1 cellular context compared by ENCODE assay signal in the genomic region with DNA sequence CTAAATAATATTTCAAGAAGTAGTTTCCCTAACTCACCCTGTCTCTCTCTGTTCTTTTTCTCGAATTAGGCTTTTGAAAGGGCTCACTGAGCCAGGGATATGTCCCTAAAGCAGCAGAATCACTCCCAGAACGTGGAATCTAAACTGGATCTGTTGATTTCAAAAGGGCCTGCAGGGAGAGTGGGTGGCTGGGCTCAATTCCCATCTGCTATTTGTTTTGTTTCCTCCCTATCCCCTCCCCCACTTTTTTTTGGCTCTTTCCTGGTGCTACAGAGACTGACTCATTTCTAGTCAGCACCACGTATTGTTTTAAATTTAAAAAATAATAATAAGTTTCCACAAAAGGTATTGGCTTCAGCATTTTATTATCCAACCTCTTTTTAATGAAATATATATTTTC.
TF ChIP-seq lines count a peak whose summit lies in the region.

No MANE protein-coding gene starts in this region.

TF ChIP-seq in GM23338, 12 proteins besides CTCF, POLR2A, EP300 and RAD21 (continued from another document):
- TF ChIP-seq, protein P1, sequence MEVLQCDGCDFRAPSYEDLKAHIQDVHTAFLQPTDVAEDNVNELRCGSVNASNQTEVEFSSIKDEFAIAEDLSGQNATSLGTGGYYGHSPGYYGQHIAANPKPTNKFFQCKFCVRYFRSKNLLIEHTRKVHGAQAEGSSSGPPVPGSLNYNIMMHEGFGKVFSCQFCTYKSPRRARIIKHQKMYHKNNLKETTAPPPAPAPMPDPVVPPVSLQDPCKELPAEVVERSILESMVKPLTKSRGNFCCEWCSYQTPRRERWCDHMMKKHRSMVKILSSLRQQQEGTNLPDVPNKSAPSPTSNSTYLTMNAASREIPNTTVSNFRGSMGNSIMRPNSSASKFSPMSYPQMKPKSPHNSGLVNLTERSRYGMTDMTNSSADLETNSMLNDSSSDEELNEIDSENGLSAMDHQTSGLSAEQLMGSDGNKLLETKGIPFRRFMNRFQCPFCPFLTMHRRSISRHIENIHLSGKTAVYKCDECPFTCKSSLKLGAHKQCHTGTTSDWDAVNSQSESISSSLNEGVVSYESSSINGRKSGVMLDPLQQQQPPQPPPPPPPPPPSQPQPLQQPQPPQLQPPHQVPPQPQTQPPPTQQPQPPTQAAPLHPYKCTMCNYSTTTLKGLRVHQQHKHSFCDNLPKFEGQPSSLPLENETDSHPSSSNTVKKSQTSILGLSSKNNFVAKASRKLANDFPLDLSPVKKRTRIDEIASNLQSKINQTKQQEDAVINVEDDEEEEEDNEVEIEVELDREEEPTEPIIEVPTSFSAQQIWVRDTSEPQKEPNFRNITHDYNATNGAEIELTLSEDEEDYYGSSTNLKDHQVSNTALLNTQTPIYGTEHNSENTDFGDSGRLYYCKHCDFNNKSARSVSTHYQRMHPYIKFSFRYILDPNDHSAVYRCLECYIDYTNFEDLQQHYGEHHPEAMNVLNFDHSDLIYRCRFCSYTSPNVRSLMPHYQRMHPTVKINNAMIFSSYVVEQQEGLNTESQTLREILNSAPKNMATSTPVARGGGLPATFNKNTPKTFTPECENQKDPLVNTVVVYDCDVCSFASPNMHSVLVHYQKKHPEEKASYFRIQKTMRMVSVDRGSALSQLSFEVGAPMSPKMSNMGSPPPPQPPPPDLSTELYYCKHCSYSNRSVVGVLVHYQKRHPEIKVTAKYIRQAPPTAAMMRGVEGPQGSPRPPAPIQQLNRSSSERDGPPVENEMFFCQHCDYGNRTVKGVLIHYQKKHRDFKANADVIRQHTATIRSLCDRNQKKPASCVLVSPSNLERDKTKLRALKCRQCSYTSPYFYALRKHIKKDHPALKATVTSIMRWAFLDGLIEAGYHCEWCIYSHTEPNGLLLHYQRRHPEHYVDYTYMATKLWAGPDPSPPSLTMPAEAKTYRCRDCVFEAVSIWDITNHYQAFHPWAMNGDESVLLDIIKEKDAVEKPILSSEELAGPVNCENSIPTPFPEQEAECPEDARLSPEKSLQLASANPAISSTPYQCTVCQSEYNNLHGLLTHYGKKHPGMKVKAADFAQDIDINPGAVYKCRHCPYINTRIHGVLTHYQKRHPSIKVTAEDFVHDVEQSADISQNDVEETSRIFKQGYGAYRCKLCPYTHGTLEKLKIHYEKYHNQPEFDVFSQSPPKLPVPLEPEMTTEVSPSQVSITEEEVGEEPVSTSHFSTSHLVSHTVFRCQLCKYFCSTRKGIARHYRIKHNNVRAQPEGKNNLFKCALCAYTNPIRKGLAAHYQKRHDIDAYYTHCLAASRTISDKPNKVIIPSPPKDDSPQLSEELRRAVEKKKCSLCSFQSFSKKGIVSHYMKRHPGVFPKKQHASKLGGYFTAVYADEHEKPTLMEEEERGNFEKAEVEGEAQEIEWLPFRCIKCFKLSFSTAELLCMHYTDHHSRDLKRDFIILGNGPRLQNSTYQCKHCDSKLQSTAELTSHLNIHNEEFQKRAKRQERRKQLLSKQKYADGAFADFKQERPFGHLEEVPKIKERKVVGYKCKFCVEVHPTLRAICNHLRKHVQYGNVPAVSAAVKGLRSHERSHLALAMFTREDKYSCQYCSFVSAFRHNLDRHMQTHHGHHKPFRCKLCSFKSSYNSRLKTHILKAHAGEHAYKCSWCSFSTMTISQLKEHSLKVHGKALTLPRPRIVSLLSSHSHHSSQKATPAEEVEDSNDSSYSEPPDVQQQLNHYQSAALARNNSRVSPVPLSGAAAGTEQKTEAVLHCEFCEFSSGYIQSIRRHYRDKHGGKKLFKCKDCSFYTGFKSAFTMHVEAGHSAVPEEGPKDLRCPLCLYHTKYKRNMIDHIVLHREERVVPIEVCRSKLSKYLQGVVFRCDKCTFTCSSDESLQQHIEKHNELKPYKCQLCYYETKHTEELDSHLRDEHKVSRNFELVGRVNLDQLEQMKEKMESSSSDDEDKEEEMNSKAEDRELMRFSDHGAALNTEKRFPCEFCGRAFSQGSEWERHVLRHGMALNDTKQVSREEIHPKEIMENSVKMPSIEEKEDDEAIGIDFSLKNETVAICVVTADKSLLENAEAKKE (CRISPR knock-in tag; IDR thresholded peaks at IDR 0.05), result no peak
- TF ChIP-seq ZNF114 (CRISPR knock-in tag; IDR thresholded peaks at IDR 0.05) (no peak), JUNB (IDR thresholded peaks at IDR 0.05; ENCODE audit: unreplicated experiment) (no peak), POLR2AphosphoS5 (IDR thresholded peaks at IDR 0.05; ENCODE audit: low read depth) (no peak), EZH2phosphoT487 (IDR thresholded peaks at IDR 0.05; ENCODE audit: unreplicated experiment) (no peak), ZNF331 (CRISPR knock-in tag; IDR thresholded peaks at IDR 0.05; ENCODE audit: low read depth) (no peak), NANOG (IDR thresholded peaks at IDR 0.05; ENCODE audit: borderline replicate concordance) (no peak)
- TF ChIP-seq, protein P2, sequence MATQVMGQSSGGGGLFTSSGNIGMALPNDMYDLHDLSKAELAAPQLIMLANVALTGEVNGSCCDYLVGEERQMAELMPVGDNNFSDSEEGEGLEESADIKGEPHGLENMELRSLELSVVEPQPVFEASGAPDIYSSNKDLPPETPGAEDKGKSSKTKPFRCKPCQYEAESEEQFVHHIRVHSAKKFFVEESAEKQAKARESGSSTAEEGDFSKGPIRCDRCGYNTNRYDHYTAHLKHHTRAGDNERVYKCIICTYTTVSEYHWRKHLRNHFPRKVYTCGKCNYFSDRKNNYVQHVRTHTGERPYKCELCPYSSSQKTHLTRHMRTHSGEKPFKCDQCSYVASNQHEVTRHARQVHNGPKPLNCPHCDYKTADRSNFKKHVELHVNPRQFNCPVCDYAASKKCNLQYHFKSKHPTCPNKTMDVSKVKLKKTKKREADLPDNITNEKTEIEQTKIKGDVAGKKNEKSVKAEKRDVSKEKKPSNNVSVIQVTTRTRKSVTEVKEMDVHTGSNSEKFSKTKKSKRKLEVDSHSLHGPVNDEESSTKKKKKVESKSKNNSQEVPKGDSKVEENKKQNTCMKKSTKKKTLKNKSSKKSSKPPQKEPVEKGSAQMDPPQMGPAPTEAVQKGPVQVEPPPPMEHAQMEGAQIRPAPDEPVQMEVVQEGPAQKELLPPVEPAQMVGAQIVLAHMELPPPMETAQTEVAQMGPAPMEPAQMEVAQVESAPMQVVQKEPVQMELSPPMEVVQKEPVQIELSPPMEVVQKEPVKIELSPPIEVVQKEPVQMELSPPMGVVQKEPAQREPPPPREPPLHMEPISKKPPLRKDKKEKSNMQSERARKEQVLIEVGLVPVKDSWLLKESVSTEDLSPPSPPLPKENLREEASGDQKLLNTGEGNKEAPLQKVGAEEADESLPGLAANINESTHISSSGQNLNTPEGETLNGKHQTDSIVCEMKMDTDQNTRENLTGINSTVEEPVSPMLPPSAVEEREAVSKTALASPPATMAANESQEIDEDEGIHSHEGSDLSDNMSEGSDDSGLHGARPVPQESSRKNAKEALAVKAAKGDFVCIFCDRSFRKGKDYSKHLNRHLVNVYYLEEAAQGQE (IDR thresholded peaks at IDR 0.05; ENCODE audit: unreplicated experiment), result no peak
